In the genomic region with DNA sequence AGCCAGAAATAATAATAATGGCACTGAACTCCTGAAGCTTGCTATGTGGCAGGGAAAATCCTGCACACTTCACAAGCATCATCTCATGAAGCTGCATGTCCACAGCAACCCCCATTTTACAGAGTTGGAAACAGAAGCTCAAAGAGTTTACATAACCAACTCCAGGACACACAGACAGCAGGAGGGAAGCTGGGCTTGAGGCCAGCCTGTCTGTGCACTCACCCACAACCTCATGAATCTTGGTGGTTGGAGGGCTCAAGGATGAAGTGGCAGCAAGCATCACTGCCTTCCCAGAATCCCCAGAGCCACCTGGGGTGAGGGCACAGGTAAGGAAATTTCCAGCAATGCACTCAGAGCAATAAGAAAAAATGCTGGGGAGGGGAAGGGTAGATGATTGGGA, we compare ENCODE assay signal across 13 cellular contexts.
"Had no signal": no experiment of that assay in that cellular context is flagged by ENCODE, and none has a peak within 500 bp of the region (broad histone marks: within the 10 kb centered on the region; RNA-seq: fewer than 3 reads in every experiment).

No MANE protein-coding gene starts in this region.

- DNase-seq: activated CD4-positive, alpha-beta memory T cell treated with anti-CD3 and anti-CD28 coated beads for 36 hours; activated CD4-positive, CD25-positive, alpha-beta regulatory T cell treated with anti-CD3 and anti-CD28 coated beads, Interleukin-2, amount 50 U/mL, for 72 hours; activated gamma-delta T cell; activated T-cell treated with anti-CD3 and anti-CD28 coated beads, Interleukin-2, amount 50 U/mL, for 48 hours; aorta; central memory CD4-positive, alpha-beta T cell; left lung; occipital lobe; right lobe of liver; stimulated activated CD4-positive, alpha-beta T cell treated with anti-CD3 and anti-CD28 coated beads, Interleukin-1b, Interleukin-23, amount 100 ng/mL, for 48 hours; stimulated activated naive B cell treated with anti-CD40 and anti-IgM and Interleukin-4, amounts not matched to agents 10 μg/mL and 1 μg/mL and 100 μg/mL, for 72 hours; upper lobe of right lung had no signal

- H3K4me3 ChIP-seq: left lung, prostate gland, right lobe of liver, upper lobe of right lung had no signal

- H3K9me3 ChIP-seq: left lung, prostate gland, right lobe of liver, upper lobe of right lung had no signal

- ATAC-seq: left lung; right lobe of liver; stimulated activated naive B cell treated with anti-CD40 and anti-IgM and Interleukin-4, amounts not matched to agents 10 μg/mL and 1 μg/mL and 100 μg/mL, for 72 hours; upper lobe of right lung had no signal

- H3K4me1 ChIP-seq: left lung, prostate gland, right lobe of liver, upper lobe of right lung had no signal

- H3K27ac ChIP-seq: left lung, prostate gland, right lobe of liver, upper lobe of right lung had no signal

- H3K36me3 ChIP-seq: left lung, prostate gland, right lobe of liver, upper lobe of right lung had no signal
